In genomic region chr6:166814386-166814785, GRCh38 we compare ENCODE assay signal across 20 cellular contexts.
A peak's percentile ranks its signal among the peaks of the same experiment; 100 is the strongest.
DNase-seq lines count a peak whose midpoint lies in the region; TF ChIP-seq lines count a peak whose summit lies in the region.
"Had no signal": no experiment of that assay in that cellular context is flagged by ENCODE, and none has a peak within 500 bp of the region (broad histone marks: within the 10 kb centered on the region; RNA-seq: fewer than 3 reads in every experiment).

No MANE protein-coding gene starts in this region.

- no peaks in the 10 kb centered on the region for H3K9me3 ChIP-seq in WERI-Rb-1 (ENCODE audit: severe bottlenecking)
- no peaks in the 10 kb centered on the region for H3K9me3 ChIP-seq in tibial nerve

- H3K36me3 ChIP-seq in WERI-Rb-1: no peaks in the 10 kb centered on the region
- no peaks in the 10 kb centered on the region for H3K36me3 ChIP-seq in tibial nerve

- no peak for TF ChIP-seq EP300 in tibial nerve (IDR thresholded peaks at IDR 0.05)

- peak; percentile 49 for DNase-seq in NCI-H2107 treated with DMSO at 0.1 percent for 48 hours (lab: John Stamatoyannopoulos, UW; ENCODE audit: unreplicated experiment)
- no peak for DNase-seq in NCI-H2107 (lab: John Stamatoyannopoulos, UW)
- DNase-seq in NCI-H1092 (lab: John Stamatoyannopoulos, UW): peak; percentile 81
- peak; percentile 46 for DNase-seq in NCI-H524 treated with DMSO at 0.1 percent for 48 hours (lab: John Stamatoyannopoulos, UW)
- peak; percentile 76 for DNase-seq in WERI-Rb-1
- DNase-seq in Ammon's horn (ENCODE audit: low spot score): no peak
- DNase-seq in tibial nerve (ENCODE audit: low spot score in 2 of 2): no peak
- DNase-seq in glomerular visceral epithelial cell (ENCODE audit: extremely low spot score): no peak
- DNase-seq: 8988T, ACHN, DMS153, DND-41, MM.1S, NCI-H1436 treated with DMSO at 0.1 percent for 48 hours, NCI-H187 treated with DMSO at 0.1 percent for 48 hours, NCI-H446, NCI-H774, T-helper 17 cell had no signal

- no peak overlapping the region for H3K4me3 ChIP-seq in WERI-Rb-1 (ENCODE audit: low read depth, low read length)
- H3K4me3 ChIP-seq in tibial nerve: no peak overlapping the region

- H3K4me1 ChIP-seq in tibial nerve: no peaks in the 10 kb centered on the region

- peak overlapping the region; percentile 15; the same call in 1 of the 2 replicates for H3K27ac ChIP-seq in WERI-Rb-1
- H3K27ac ChIP-seq in tibial nerve: no peak overlapping the region
- H3K27ac ChIP-seq: HL-60, KMS-11 had no signal

- WGBS in tibial nerve, 2 donors: 58 to 70% methylated on average over 7 of the region's 7 CpGs

- no peaks in the 10 kb centered on the region for H3K27me3 ChIP-seq in WERI-Rb-1 (ENCODE audit: insufficient read depth, low read depth, severe bottlenecking)
- H3K27me3 ChIP-seq in tibial nerve: no peaks in the 10 kb centered on the region

- no peak for TF ChIP-seq CTCF in WERI-Rb-1 (IDR thresholded peaks at IDR 0.05; ENCODE audit: low read depth, low read length)
- no peak for TF ChIP-seq CTCF in tibial nerve (IDR thresholded peaks at IDR 0.05)

- no peak for TF ChIP-seq POLR2A in tibial nerve (IDR thresholded peaks at IDR 0.05)

Comparison
In these comparisons a context has a peak if more than half of its experiments do, and no peak if none do; other contexts are left out.
1. DNase-seq: peak in NCI-H2107 treated with DMSO at 0.1 percent for 48 hours (single experiment), NCI-H1092 (single experiment), NCI-H524 treated with DMSO at 0.1 percent for 48 hours (single experiment) and WERI-Rb-1 (single experiment); none in NCI-H2107 (single experiment), Ammon's horn (single experiment), tibial nerve (0 of 2) and glomerular visceral epithelial cell (single experiment).